In the genomic region with DNA sequence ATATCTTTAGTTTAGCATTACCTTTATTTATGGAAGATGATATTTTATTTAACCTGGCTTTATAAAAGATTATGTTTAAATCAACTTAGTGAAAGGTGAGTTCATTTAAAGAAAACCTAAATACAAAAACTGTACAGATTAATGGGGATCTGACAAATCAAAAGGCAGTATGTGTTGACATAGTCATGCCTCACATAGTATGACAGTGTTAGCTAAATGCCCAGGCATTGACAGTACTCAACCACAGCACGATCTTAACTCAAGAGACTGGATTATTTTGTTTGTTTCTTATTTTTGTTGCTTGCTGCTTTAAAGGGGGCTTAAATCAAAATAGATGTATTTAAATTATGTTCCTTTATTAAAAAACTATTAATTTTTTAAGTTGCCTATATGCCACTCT, we compare ENCODE assay signal across 12 cellular contexts. TPM values are rescaled to one million over a fixed set of nuclear protein-coding genes. Genes with fewer than 3 reads are reported as not detected.
DNase-seq lines count a peak whose midpoint lies in the region.
"Had no signal": no experiment of that assay in that cellular context is flagged by ENCODE, and none has a peak within 500 bp of the region (broad histone marks: within the 10 kb centered on the region; RNA-seq: fewer than 3 reads in every experiment).

No MANE protein-coding gene starts in this region.

- peak; percentile 84 for DNase-seq in NCI-H510A treated with DMSO at 0.1 percent for 48 hours (lab: John Stamatoyannopoulos, UW)
- no peak for DNase-seq in NCI-H510A (lab: John Stamatoyannopoulos, UW)
- DNase-seq in NCI-H187 treated with DMSO at 0.1 percent for 48 hours (lab: John Stamatoyannopoulos, UW): peak; percentile 24
- peak; percentile 60 for DNase-seq in NCI-H345 treated with DMSO at 0.1 percent for 48 hours (lab: John Stamatoyannopoulos, UW; ENCODE audit: unreplicated experiment)
- DNase-seq in renal cortical epithelial cell (ENCODE audit: low read depth): peak; percentile 14
- DNase-seq in stimulated activated CD4-positive, alpha-beta T cell treated with anti-CD3 and anti-CD28 coated beads, Interleukin-4, amount 100 ng/mL, for 4 hours: no peak
- DNase-seq in hypothalamus (lab: John Stamatoyannopoulos, UW): no peak
- DNase-seq in kidney glomerular epithelial cell (lab: John Stamatoyannopoulos, UW): no peak
- DNase-seq: Caco-2; CD8-positive, alpha-beta memory T cell; EL; GM23248 had no signal

RNA-seq across cellular contexts. Expression of a gene that starts 7.8 kb away (rescaled TPM):
- 0.17 and 2.3 TPM in 2 replicates for total RNA-seq in renal cortical epithelial cell
- total RNA-seq: Caco-2; CD8-positive, alpha-beta memory T cell had no signal

Comparison
In these comparisons a context has a peak if more than half of its experiments do, and no peak if none do; other contexts are left out.
1. DNase-seq: peak in NCI-H510A treated with DMSO at 0.1 percent for 48 hours (single experiment), NCI-H187 treated with DMSO at 0.1 percent for 48 hours (single experiment), NCI-H345 treated with DMSO at 0.1 percent for 48 hours (single experiment) and renal cortical epithelial cell (single experiment); none in NCI-H510A (single experiment), stimulated activated CD4-positive, alpha-beta T cell treated with anti-CD3 and anti-CD28 coated beads, Interleukin-4, amount 100 ng/mL, for 4 hours (0 of 2), hypothalamus (0 of 51) and kidney glomerular epithelial cell (single experiment).